ENCODE assay signal across 9 cellular contexts in the genomic region with DNA sequence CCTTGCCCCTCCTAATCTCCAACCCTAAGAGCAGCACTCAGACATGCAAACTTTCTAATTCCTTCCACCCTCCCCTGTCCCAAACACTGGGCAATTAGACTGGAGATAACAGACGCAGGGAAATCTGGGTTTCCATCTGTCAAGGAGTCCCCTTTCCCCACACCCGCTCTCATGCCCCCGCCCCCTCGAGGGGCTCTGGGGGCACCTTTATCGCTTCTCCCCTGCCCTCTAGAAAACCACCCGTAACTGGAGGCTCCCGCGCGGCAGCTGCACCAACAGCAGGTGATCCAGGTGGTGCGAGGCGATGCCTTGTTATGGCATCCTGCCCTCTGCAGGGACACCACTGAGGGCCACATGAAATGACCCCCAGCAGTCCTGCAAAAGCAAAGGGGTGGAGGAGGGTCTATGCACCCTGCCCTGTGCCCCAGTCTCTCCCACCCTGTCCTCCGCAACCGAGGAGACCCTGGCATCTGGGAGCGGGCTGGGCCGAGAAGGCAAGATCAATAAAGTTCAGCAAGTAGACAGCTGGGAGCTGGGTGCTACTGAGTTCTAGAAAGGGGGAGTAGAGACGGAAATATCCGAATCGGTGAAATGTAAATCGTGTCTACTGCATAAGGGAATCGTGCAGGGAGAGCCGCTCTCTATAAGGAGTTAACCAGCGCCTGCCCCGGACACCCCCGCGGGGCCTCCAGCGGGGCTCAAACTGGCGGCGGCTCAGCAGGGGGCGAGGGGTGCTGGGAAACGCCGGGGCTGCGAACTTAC. TPM values are rescaled to one million over a fixed set of nuclear protein-coding genes. Genes with fewer than 3 reads are reported as not detected.
DNase-seq lines count a peak whose midpoint lies in the region; ATAC-seq and TF ChIP-seq lines count a peak whose summit lies in the region.
"Had no signal": no experiment of that assay in that cellular context is flagged by ENCODE, and none has a peak within 500 bp of the region (broad histone marks: within the 10 kb centered on the region; RNA-seq: fewer than 3 reads in every experiment).

No MANE protein-coding gene starts in this region.

- H3K4me3 Mint-ChIP-seq in activated naive CD8-positive, alpha-beta T cell treated with anti-CD3 and anti-CD28 coated beads for 36 hours = peak overlapping the region; percentile 3
- no peak overlapping the region for H3K4me3 Mint-ChIP-seq in osteocyte (ENCODE audit: unreplicated experiment)

- H3K4me3 ChIP-seq in iPS-18c (ENCODE audit: insufficient read depth, low read depth, low read length) = peak overlapping the region; percentile 72
- H3K4me3 ChIP-seq: K562 had no signal

- H3K36me3 Mint-ChIP-seq in activated naive CD8-positive, alpha-beta T cell treated with anti-CD3 and anti-CD28 coated beads for 36 hours = no peaks in the 10 kb centered on the region
- no peaks in the 10 kb centered on the region for H3K36me3 Mint-ChIP-seq in osteocyte (ENCODE audit: unreplicated experiment)

- no peak for ATAC-seq in stimulated activated naive CD8-positive, alpha-beta T cell treated with anti-CD3 and anti-CD28 coated beads, Interleukin-15, Interleukin-2, amounts not matched to agents 100 U/mL and 50 U/mL, for 24 hours
- no peak for ATAC-seq in GM18870 (IDR thresholded peaks at IDR 0.05; ENCODE audit: unreplicated experiment)
- ATAC-seq: K562 had no signal

- H3K27ac Mint-ChIP-seq in activated naive CD8-positive, alpha-beta T cell treated with anti-CD3 and anti-CD28 coated beads for 36 hours = no peak overlapping the region
- no peak overlapping the region for H3K27ac Mint-ChIP-seq in osteocyte (ENCODE audit: unreplicated experiment)

- H3K27me3 Mint-ChIP-seq in activated naive CD8-positive, alpha-beta T cell treated with anti-CD3 and anti-CD28 coated beads for 36 hours = peaks cover 66% of the 10 kb centered on the region
- peaks cover 61% of the 10 kb centered on the region for H3K27me3 Mint-ChIP-seq in osteocyte (ENCODE audit: unreplicated experiment)

- no peaks in the 10 kb centered on the region for H3K9me3 ChIP-seq in iPS-18c (ENCODE audit: control insufficient read depth, insufficient read depth, low read length)

- H3K9me3 Mint-ChIP-seq in activated naive CD8-positive, alpha-beta T cell treated with anti-CD3 and anti-CD28 coated beads for 36 hours = no peaks in the 10 kb centered on the region
- H3K9me3 Mint-ChIP-seq in osteocyte (ENCODE audit: unreplicated experiment) = no peaks in the 10 kb centered on the region

- DNase-seq in NCI-H1092 treated with DMSO at 0.1 percent for 48 hours (lab: John Stamatoyannopoulos, UW) (peak; percentile 37), NCI-H1092 (lab: John Stamatoyannopoulos, UW) (no peak), osteocyte (ENCODE audit: extremely low spot score, unreplicated experiment) (no peak), cortex of kidney (lab: John Stamatoyannopoulos, UW) (no peak)
- no peak for DNase-seq in activated naive CD8-positive, alpha-beta T cell treated with anti-CD3 and anti-CD28 coated beads for 36 hours
- DNase-seq in stimulated activated naive CD8-positive, alpha-beta T cell treated with anti-CD3 and anti-CD28 coated beads, Interleukin-15, Interleukin-2, amounts not matched to agents 100 U/mL and 50 U/mL, for 24 hours = peak; percentile 2

- H3K4me1 Mint-ChIP-seq in activated naive CD8-positive, alpha-beta T cell treated with anti-CD3 and anti-CD28 coated beads for 36 hours = peaks cover 9% of the 10 kb centered on the region
- peaks cover 6% of the 10 kb centered on the region for H3K4me1 Mint-ChIP-seq in osteocyte (ENCODE audit: unreplicated experiment)

- no peak for TF ChIP-seq CTCF in osteocyte (IDR thresholded peaks at IDR 0.05)

RNA-seq across cellular contexts. Expression of a gene that starts 1.6 kb away (rescaled TPM):
- total RNA-seq in activated naive CD8-positive, alpha-beta T cell treated with anti-CD3 and anti-CD28 coated beads for 36 hours = not detected
- not detected in 2 replicates for total RNA-seq in osteocyte
- total RNA-seq: K562 had no signal

Comparison
In these comparisons a context has a peak if more than half of its experiments do, and no peak if none do; other contexts are left out.
1. DNase-seq: peak in NCI-H1092 treated with DMSO at 0.1 percent for 48 hours (single experiment) and stimulated activated naive CD8-positive, alpha-beta T cell treated with anti-CD3 and anti-CD28 coated beads, Interleukin-15, Interleukin-2, amounts not matched to agents 100 U/mL and 50 U/mL, for 24 hours (single experiment); none in NCI-H1092 (single experiment), activated naive CD8-positive, alpha-beta T cell treated with anti-CD3 and anti-CD28 coated beads for 36 hours (single experiment), osteocyte (single experiment) and cortex of kidney (single experiment).